1 cellular context compared by ENCODE assay signal in genomic region chr2:43773876-43774613, GRCh38.
TF ChIP-seq lines count a peak whose summit lies in the region.

DYNC2LI1 (plus strand) TSS chr2:43774039; CDS start chr2:43774139, 100 bp downstream.

TF ChIP-seq in HCT116, 20 proteins besides CTCF, POLR2A, EP300 and RAD21 (continued from another document):
- TF ChIP-seq CBX3 (IDR thresholded peaks at IDR 0.05; ENCODE audit: low read depth) (no peak; the same call in 1 of the 2 replicates), ATF3 (IDR thresholded peaks at IDR 0.05) (no peak), JUND (IDR thresholded peaks at IDR 0.05) (no peak), POLR2AphosphoS5 (IDR thresholded peaks at IDR 0.05; ENCODE audit: low read depth, low read length) (peak; percentile 89), SIN3A (IDR thresholded peaks at IDR 0.05; ENCODE audit: low read depth) (peak; percentile 69; the same call in 1 of the 2 replicates), FOSL1 (IDR thresholded peaks at IDR 0.05; ENCODE audit: low read depth) (no peak), EZH2phosphoT487 (IDR thresholded peaks at IDR 0.05; ENCODE audit: borderline replicate concordance) (no peak), SP1 (IDR thresholded peaks at IDR 0.05; ENCODE audit: low read depth) (peak; percentile 39; the same call in 1 of the 2 replicates), CEBPB (IDR thresholded peaks at IDR 0.05; ENCODE audit: low read depth) (no peak), EGR1 (IDR thresholded peaks at IDR 0.05; ENCODE audit: low read depth) (peak; percentile 67; the same call in 1 of the 2 replicates), YY1 (IDR thresholded peaks at IDR 0.05; ENCODE audit: extremely low read depth, insufficient replicate concordance, low read depth, low read length) (no peak)
TF ChIP-seq in HCT116: peak in this region for 7.
